29 cellular contexts compared by ENCODE assay signal in the genomic region with DNA sequence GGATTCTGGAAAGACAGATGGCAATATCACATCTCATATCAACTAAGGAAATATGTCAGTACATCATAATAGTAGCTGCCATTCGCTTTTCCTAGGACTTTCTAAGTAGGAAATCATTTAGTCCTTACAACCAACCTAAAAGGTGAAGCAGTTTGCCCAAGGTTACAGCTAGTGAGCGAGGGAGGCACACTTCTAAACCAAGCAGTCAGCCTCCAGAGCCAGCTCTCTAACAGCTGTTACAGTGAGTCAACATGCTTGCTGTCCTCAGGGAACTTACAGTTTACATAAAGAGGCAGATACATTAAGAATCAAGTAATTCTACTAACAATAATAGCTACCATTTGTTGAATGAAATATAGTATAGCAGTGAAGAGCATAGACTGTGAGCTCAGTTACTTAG. TPM values are rescaled to one million over a fixed set of nuclear protein-coding genes. Genes with fewer than 3 reads are reported as not detected.
DNase-seq lines count a peak whose midpoint lies in the region; ATAC-seq, FAIRE-seq and TF ChIP-seq lines count a peak whose summit lies in the region.
"Had no signal": no experiment of that assay in that cellular context is flagged by ENCODE, and none has a peak within 500 bp of the region (broad histone marks: within the 10 kb centered on the region; RNA-seq: fewer than 3 reads in every experiment).

No MANE protein-coding gene starts in this region.

- no peak for FAIRE-seq in H54 (lab: Jason Lieb, UNC)
- FAIRE-seq: G401.6, TTC549 had no signal

- H3K4me3 Mint-ChIP-seq in osteocyte (ENCODE audit: unreplicated experiment): no peak overlapping the region
- H3K4me3 Mint-ChIP-seq: activated CD4-positive, alpha-beta memory T cell treated with anti-CD3 and anti-CD28 coated beads for 36 hours; activated T-cell treated with anti-CD3 and anti-CD28 coated beads, Interleukin-2, amount 50 U/mL, for 72 hours; T-helper 1 cell treated with Interleukin-12 subunit alpha and Interleukin-12 subunit beta and Interleukin-4 antibody, amounts not matched to agents 30 μg/mL and 1 μg/mL, for 36 hours had no signal

- H3K27ac ChIP-seq in ACC112 (ENCODE audit: low read depth, low read length): peak overlapping the region; percentile 99
- H3K27ac ChIP-seq: right lobe of liver, SK-N-MC, tibial nerve had no signal

- no peak for TF ChIP-seq CTCF in choroid plexus epithelial cell (conservative IDR thresholded peaks at IDR 0.05; ENCODE audit: low read depth, low read length)
- TF ChIP-seq CTCF in osteocyte (IDR thresholded peaks at IDR 0.05): no peak

- no peak for ATAC-seq in GM21526 (IDR thresholded peaks at IDR 0.05; ENCODE audit: low FRiP score, unreplicated experiment)
- ATAC-seq: activated T-cell treated with anti-CD3 and anti-CD28 coated beads, Interleukin-2, amount 50 U/mL, for 72 hours; body of pancreas; right lobe of liver had no signal

- no peaks in the 10 kb centered on the region for H3K79me2 ChIP-seq in ACC112 (ENCODE audit: control insufficient read depth, insufficient read depth, low read length, unreplicated experiment)

- H3K4me3 ChIP-seq in ACC112 (ENCODE audit: low read depth, low read length) (peak overlapping the region; percentile 26; the same call in 1 of the 2 replicates), choroid plexus epithelial cell (ENCODE audit: low read depth, low read length) (no peak overlapping the region)
- H3K4me3 ChIP-seq: body of pancreas, right lobe of liver, SK-N-MC, tibial nerve had no signal

- no peaks in the 10 kb centered on the region for H3K36me3 Mint-ChIP-seq in osteocyte (ENCODE audit: unreplicated experiment)
- H3K36me3 Mint-ChIP-seq: activated CD4-positive, alpha-beta memory T cell treated with anti-CD3 and anti-CD28 coated beads for 36 hours had no signal

- H3K36me3 ChIP-seq in ACC112 (ENCODE audit: insufficient read depth, low read length): no peaks in the 10 kb centered on the region
- H3K36me3 ChIP-seq: right lobe of liver, tibial nerve had no signal

- no peaks in the 10 kb centered on the region for H3K27me3 ChIP-seq in ACC112 (ENCODE audit: insufficient read depth, low read length)
- H3K27me3 ChIP-seq: body of pancreas, right lobe of liver, tibial nerve had no signal

- peak overlapping the region; percentile 3 for H2AFZ ChIP-seq in ACC112 (ENCODE audit: low read length, unreplicated experiment)

- H3K27me3 Mint-ChIP-seq in osteocyte (ENCODE audit: unreplicated experiment): no peaks in the 10 kb centered on the region

- peaks cover 46% of the 10 kb centered on the region for H3K4me1 ChIP-seq in ACC112 (ENCODE audit: control insufficient read depth, insufficient read depth, low read length, unreplicated experiment)
- H3K4me1 ChIP-seq: Caco-2, right lobe of liver had no signal

- no peak for TF ChIP-seq POLR2A in H54 (IDR thresholded peaks at IDR 0.05; ENCODE audit: low read depth, low read length)

- H3K27ac Mint-ChIP-seq in osteocyte (ENCODE audit: unreplicated experiment): peak overlapping the region; percentile 88
- H3K27ac Mint-ChIP-seq: activated CD4-positive, alpha-beta memory T cell treated with anti-CD3 and anti-CD28 coated beads for 36 hours; activated T-cell treated with anti-CD3 and anti-CD28 coated beads, Interleukin-2, amount 50 U/mL, for 72 hours; T-helper 1 cell treated with Interleukin-12 subunit alpha and Interleukin-12 subunit beta and Interleukin-4 antibody, amounts not matched to agents 30 μg/mL and 1 μg/mL, for 36 hours had no signal

- DNase-seq in HCEC 1CT (peak; percentile 46), choroid plexus epithelial cell (ENCODE audit: low read depth) (peak; percentile 35), osteocyte (ENCODE audit: extremely low spot score, unreplicated experiment) (no peak), H54 (ENCODE audit: insufficient read length, low spot score) (no peak), NCI-H1694 (lab: John Stamatoyannopoulos, UW) (no peak)
- DNase-seq: activated CD4-positive, alpha-beta memory T cell treated with anti-CD3 and anti-CD28 coated beads for 36 hours; activated T-cell treated with anti-CD3 and anti-CD28 coated beads, Interleukin-2, amount 50 U/mL, for 72 hours; body of pancreas; C1 segment of cervical spinal cord; Caco-2; cerebellar nuclear complex; DMS53; mesendoderm; NCI-H1048; NCI-H1694 treated with DMSO at 0.1 percent for 48 hours; NCI-H510A; posterior cingulate gyrus; right lobe of liver; RPMI8226; stimulated activated CD4-positive, alpha-beta T cell treated with anti-CD3 and anti-CD28 coated beads, Interleukin-15, amount 100 ng/mL, for 24 hours; stimulated activated CD4-positive, alpha-beta T cell treated with anti-CD3 and anti-CD28 coated beads, Interleukin-4, amount 100 ng/mL, for 4 hours had no signal

- peaks cover 38% of the 10 kb centered on the region for H3K4me1 Mint-ChIP-seq in osteocyte (ENCODE audit: unreplicated experiment)

- no peaks in the 10 kb centered on the region for H3K9me3 Mint-ChIP-seq in osteocyte (ENCODE audit: unreplicated experiment)
- H3K9me3 Mint-ChIP-seq: activated CD4-positive, alpha-beta memory T cell treated with anti-CD3 and anti-CD28 coated beads for 36 hours; activated T-cell treated with anti-CD3 and anti-CD28 coated beads, Interleukin-2, amount 50 U/mL, for 72 hours; T-helper 1 cell treated with Interleukin-12 subunit alpha and Interleukin-12 subunit beta and Interleukin-4 antibody, amounts not matched to agents 30 μg/mL and 1 μg/mL, for 36 hours had no signal

RNA-seq across cellular contexts. Expression of a gene that starts 57.1 kb away (rescaled TPM):
- total RNA-seq in osteocyte: 0.08 TPM in 2 replicates
- total RNA-seq: HT1080 had no signal

Comparison
In these comparisons a context has a peak if more than half of its experiments do, and no peak if none do; other contexts are left out.
1. DNase-seq: peak in HCEC 1CT (single experiment) and choroid plexus epithelial cell (single experiment); none in osteocyte (single experiment), H54 (single experiment) and NCI-H1694 (single experiment).